Comparison of ENCODE assay signal across 28 cellular contexts in genomic region chr2:39429738-39430137, GRCh38. TPM values are rescaled to one million over a fixed set of nuclear protein-coding genes. Genes with fewer than 3 reads are reported as not detected.
A peak's percentile ranks its signal among the peaks of the same experiment; 100 is the strongest.
DNase-seq lines count a peak whose midpoint lies in the region; ATAC-seq and TF ChIP-seq lines count a peak whose summit lies in the region.
"Had no signal": no experiment of that assay in that cellular context is flagged by ENCODE, and none has a peak within 500 bp of the region (broad histone marks: within the 10 kb centered on the region; RNA-seq: fewer than 3 reads in every experiment).

No MANE protein-coding gene starts in this region.

- no peaks in the 10 kb centered on the region for H3K9me3 Mint-ChIP-seq in activated T-cell treated with anti-CD3 and anti-CD28 coated beads, Interleukin-2, amount 50 U/mL, for 72 hours
- H3K9me3 Mint-ChIP-seq: CD4-positive, alpha-beta memory T cell; central memory CD8-positive, alpha-beta T cell; effector memory CD8-positive, alpha-beta T cell; T-helper 2 cell treated with Interferon-gamma antibody and Interleukin-4, amounts not matched to agents 5 μg/mL and 100 μg/mL, for 36 hours had no signal

- peaks cover 34% of the 10 kb centered on the region for H3K4me1 ChIP-seq in RWPE2 (ENCODE audit: insufficient read depth, poor library complexity, severe bottlenecking)
- H3K4me1 ChIP-seq in right cardiac atrium (ENCODE audit: control insufficient read depth, insufficient read depth, low read length): peaks cover 4% of the 10 kb centered on the region

- H3K27me3 Mint-ChIP-seq in activated T-cell treated with anti-CD3 and anti-CD28 coated beads, Interleukin-2, amount 50 U/mL, for 72 hours (ENCODE audit: low read depth): no peaks in the 10 kb centered on the region
- H3K27me3 Mint-ChIP-seq: CD4-positive, alpha-beta memory T cell; central memory CD8-positive, alpha-beta T cell; effector memory CD8-positive, alpha-beta T cell; progenitor cell of endocrine pancreas had no signal

- no peak for DNase-seq in activated T-cell treated with anti-CD3 and anti-CD28 coated beads, Interleukin-2, amount 50 U/mL, for 72 hours
- DNase-seq in activated T-cell treated with anti-CD3 and anti-CD28 coated beads for 4 hours (no peak), RWPE2 (ENCODE audit: low spot score) (no peak), epithelial cell of esophagus (ENCODE audit: low read depth) (peak; percentile 38), superior temporal gyrus (ENCODE audit: extremely low spot score) (peak; percentile 10), right cardiac atrium (no peak), lower leg skin (ENCODE audit: low spot score in 2 of 2) (no peak)
- DNase-seq: activated CD4-positive, alpha-beta T cell treated with anti-CD3 and anti-CD28 coated beads for 4 hours; CD4-positive, alpha-beta memory T cell; effector memory CD8-positive, alpha-beta T cell; HCEC 1CT; heart right ventricle; Karpas-422; kidney; left ventricle myocardium superior; NCI-H1436; NCI-H2081; NK-92 treated with Interleukin-12 subunit alpha and Interleukin-12 subunit beta, amount 100 ng/mL, for 24 hours; SHP77; sigmoid colon; stimulated activated CD4-positive, alpha-beta T cell treated with anti-CD3 and anti-CD28 coated beads, Interleukin-4, amount 100 ng/mL, for 4 hours had no signal

- TF ChIP-seq CTCF in RWPE2 (IDR thresholded peaks at IDR 0.05; ENCODE audit: poor library complexity, severe bottlenecking) (no peak), epithelial cell of esophagus (IDR thresholded peaks at IDR 0.05; ENCODE audit: insufficient read depth, low read depth, low read length, missing control alignments) (no peak), lower leg skin (IDR thresholded peaks at IDR 0.05) (no peak)

- ATAC-seq in activated T-cell treated with anti-CD3 and anti-CD28 coated beads, Interleukin-2, amount 50 U/mL, for 72 hours (replicated peaks in 1 of 2): peak; percentile 57 to 59
- 0 out of 3 replicates have a peak, but pooled peaks have one; percentile 14 for ATAC-seq in RWPE2 (ENCODE audit: low read depth)
- no peak for ATAC-seq in right cardiac atrium
- no peak for ATAC-seq in HG02938 (IDR thresholded peaks at IDR 0.05; ENCODE audit: unreplicated experiment)
- ATAC-seq: effector memory CD8-positive, alpha-beta T cell; esophagus mucosa; heart right ventricle; left ventricle myocardium superior had no signal

- H3K27ac ChIP-seq in RWPE2 (ENCODE audit: poor library complexity, severe bottlenecking) (no peak overlapping the region), right cardiac atrium (ENCODE audit: low read length) (no peak overlapping the region)
- H3K27ac ChIP-seq: heart right ventricle, neutrophil, sigmoid colon, suprapubic skin had no signal

- H3K4me3 ChIP-seq in RWPE2 (ENCODE audit: severe bottlenecking) (no peak overlapping the region), epithelial cell of esophagus (ENCODE audit: low read length) (no peak overlapping the region), right cardiac atrium (ENCODE audit: low read length) (no peak overlapping the region), lower leg skin (ENCODE audit: low read depth, poor library complexity, severe bottlenecking) (no peak overlapping the region)
- H3K4me3 ChIP-seq: heart right ventricle, sigmoid colon, suprapubic skin had no signal

- H3K4me1 Mint-ChIP-seq in activated T-cell treated with anti-CD3 and anti-CD28 coated beads, Interleukin-2, amount 50 U/mL, for 72 hours (ENCODE audit: low read depth): peaks cover 83% of the 10 kb centered on the region

- no peaks in the 10 kb centered on the region for H3K36me3 ChIP-seq in RWPE2 (ENCODE audit: low read depth)
- H3K36me3 ChIP-seq: heart right ventricle, neutrophil, sigmoid colon, suprapubic skin had no signal

- TF ChIP-seq POLR2A in lower leg skin (IDR thresholded peaks at IDR 0.05): no peak

- H3K4me3 Mint-ChIP-seq in activated T-cell treated with anti-CD3 and anti-CD28 coated beads, Interleukin-2, amount 50 U/mL, for 72 hours: no peak overlapping the region
- H3K4me3 Mint-ChIP-seq: CD4-positive, alpha-beta memory T cell; central memory CD8-positive, alpha-beta T cell; effector memory CD8-positive, alpha-beta T cell; T-helper 2 cell treated with Interferon-gamma antibody and Interleukin-4, amounts not matched to agents 5 μg/mL and 100 μg/mL, for 36 hours had no signal

- H3K9me3 ChIP-seq in RWPE2 (ENCODE audit: severe bottlenecking) (no peaks in the 10 kb centered on the region), right cardiac atrium (ENCODE audit: control insufficient read depth, low read length) (no peaks in the 10 kb centered on the region)
- H3K9me3 ChIP-seq: heart right ventricle, neutrophil, sigmoid colon, suprapubic skin had no signal

- WGBS in right cardiac atrium: 78% methylated on average over 1 of the region's 1 CpG
- WGBS in lower leg skin, 2 donors: 67 to 86% methylated on average over 1 of the region's 1 CpG

- H3K27me3 ChIP-seq in RWPE2 (ENCODE audit: insufficient read depth, poor library complexity, severe bottlenecking) (no peaks in the 10 kb centered on the region), right cardiac atrium (ENCODE audit: control insufficient read depth, insufficient read depth) (no peaks in the 10 kb centered on the region)
- H3K27me3 ChIP-seq: heart right ventricle, neutrophil, sigmoid colon, suprapubic skin had no signal

- H3K27ac Mint-ChIP-seq in activated T-cell treated with anti-CD3 and anti-CD28 coated beads, Interleukin-2, amount 50 U/mL, for 72 hours: peak overlapping the region; percentile 12
- H3K27ac Mint-ChIP-seq: CD4-positive, alpha-beta memory T cell; effector memory CD8-positive, alpha-beta T cell; progenitor cell of endocrine pancreas; T-helper 2 cell treated with Interferon-gamma antibody and Interleukin-4, amounts not matched to agents 5 μg/mL and 100 μg/mL, for 36 hours had no signal

- no peaks in the 10 kb centered on the region for H3K36me3 Mint-ChIP-seq in activated T-cell treated with anti-CD3 and anti-CD28 coated beads, Interleukin-2, amount 50 U/mL, for 72 hours (ENCODE audit: insufficient read depth in 2 of 2)
- H3K36me3 Mint-ChIP-seq: CD4-positive, alpha-beta memory T cell had no signal

- intact Hi-C loops in right cardiac atrium (cut with DNase I): loop anchor here in 2 of 4 donors (5.0 to 10.0 kb wide), 2 partner anchors 42 to 55 kb away; no protein-coding TSS in a partner anchor
- intact Hi-C loops in lower leg skin (cut with DNase I; ENCODE audit: low total_unique reads): no loop called here

RNA-seq across cellular contexts. Expression of gene MAP4K3, which starts 7.3 kb away (rescaled TPM):
- 10 to 100 TPM; 14.6 to 17.1 TPM for total RNA-seq in activated T-cell treated with anti-CD3 and anti-CD28 coated beads, Interleukin-2, amount 50 U/mL, for 72 hours
- total RNA-seq in right cardiac atrium (10 to 100 TPM; 39.3 to 50.0 (median 43.5) TPM), lower leg skin (10 to 100 TPM; 43.1 to 68.8 (median 45.6) TPM)
- 18.7 TPM for polyA plus RNA-seq in right cardiac atrium

Comparison
In these comparisons a context has a peak if more than half of its experiments do, and no peak if none do; other contexts are left out.
1. ATAC-seq: peak in activated T-cell treated with anti-CD3 and anti-CD28 coated beads, Interleukin-2, amount 50 U/mL, for 72 hours (2 of 2) and RWPE2 (single experiment); none in right cardiac atrium (0 of 2) and HG02938 (single experiment).
2. DNase-seq: peak in epithelial cell of esophagus (single experiment) and superior temporal gyrus (single experiment); none in activated T-cell treated with anti-CD3 and anti-CD28 coated beads, Interleukin-2, amount 50 U/mL, for 72 hours (0 of 2), activated T-cell treated with anti-CD3 and anti-CD28 coated beads for 4 hours (single experiment), RWPE2 (single experiment), right cardiac atrium (0 of 3) and lower leg skin (0 of 2).